In the genomic region with DNA sequence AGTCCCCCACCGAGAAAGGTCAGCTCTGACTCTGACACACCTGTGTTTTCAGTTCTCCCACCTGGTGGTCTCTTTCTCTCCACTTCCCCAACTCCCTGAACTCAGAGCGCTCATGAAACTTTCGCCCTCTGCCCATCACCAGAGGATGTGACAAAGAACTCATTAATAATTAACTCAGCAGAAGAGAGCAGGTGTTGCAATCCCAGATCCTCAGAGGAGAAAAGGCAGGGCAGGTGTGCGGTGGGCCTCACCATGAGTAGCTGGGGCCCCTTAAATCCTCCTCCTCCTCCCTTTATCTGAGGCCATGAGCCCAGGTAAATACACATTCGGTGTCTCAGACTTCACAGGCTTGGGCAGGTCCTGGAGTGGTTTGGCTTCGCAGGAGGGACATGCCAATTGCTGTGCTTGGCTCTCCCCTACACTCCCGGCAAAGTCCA, we compare ENCODE assay signal across 1 cellular context.
TF ChIP-seq lines count a peak whose summit lies in the region.

No MANE protein-coding gene starts in this region.

TF ChIP-seq in SK-N-SH, 30 proteins besides CTCF, POLR2A, EP300 and RAD21:
- TF ChIP-seq, protein P1, sequence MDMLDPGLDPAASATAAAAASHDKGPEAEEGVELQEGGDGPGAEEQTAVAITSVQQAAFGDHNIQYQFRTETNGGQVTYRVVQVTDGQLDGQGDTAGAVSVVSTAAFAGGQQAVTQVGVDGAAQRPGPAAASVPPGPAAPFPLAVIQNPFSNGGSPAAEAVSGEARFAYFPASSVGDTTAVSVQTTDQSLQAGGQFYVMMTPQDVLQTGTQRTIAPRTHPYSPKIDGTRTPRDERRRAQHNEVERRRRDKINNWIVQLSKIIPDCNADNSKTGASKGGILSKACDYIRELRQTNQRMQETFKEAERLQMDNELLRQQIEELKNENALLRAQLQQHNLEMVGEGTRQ (IDR thresholded peaks at IDR 0.05; ENCODE audit: borderline replicate concordance, low read depth, low read length), result no peak
- TF ChIP-seq JUND (IDR thresholded peaks at IDR 0.05) (no peak), RFX5 (IDR thresholded peaks at IDR 0.05; ENCODE audit: low read length) (no peak), GATA2 (CRISPR knock-in tag; IDR thresholded peaks at IDR 0.05) (no peak), SIN3A (IDR thresholded peaks at IDR 0.05; ENCODE audit: borderline replicate concordance, low read depth, low read length) (no peak), FOXJ3 (CRISPR knock-in tag; IDR thresholded peaks at IDR 0.05) (no peak), RXRA (IDR thresholded peaks at IDR 0.05; ENCODE audit: borderline replicate concordance, low read depth) (no peak), YY1 (IDR thresholded peaks at IDR 0.05; ENCODE audit: low read depth) (no peak), CHD2 (IDR thresholded peaks at IDR 0.05; ENCODE audit: low read length, partially characterized antibody) (no peak), GABPA (IDR thresholded peaks at IDR 0.05; ENCODE audit: low read depth) (no peak), POLR2AphosphoS5 (IDR thresholded peaks at IDR 0.05; ENCODE audit: low read depth, low read length) (no peak), TCF12 (IDR thresholded peaks at IDR 0.05) (no peak)
- TF ChIP-seq, protein P2, sequence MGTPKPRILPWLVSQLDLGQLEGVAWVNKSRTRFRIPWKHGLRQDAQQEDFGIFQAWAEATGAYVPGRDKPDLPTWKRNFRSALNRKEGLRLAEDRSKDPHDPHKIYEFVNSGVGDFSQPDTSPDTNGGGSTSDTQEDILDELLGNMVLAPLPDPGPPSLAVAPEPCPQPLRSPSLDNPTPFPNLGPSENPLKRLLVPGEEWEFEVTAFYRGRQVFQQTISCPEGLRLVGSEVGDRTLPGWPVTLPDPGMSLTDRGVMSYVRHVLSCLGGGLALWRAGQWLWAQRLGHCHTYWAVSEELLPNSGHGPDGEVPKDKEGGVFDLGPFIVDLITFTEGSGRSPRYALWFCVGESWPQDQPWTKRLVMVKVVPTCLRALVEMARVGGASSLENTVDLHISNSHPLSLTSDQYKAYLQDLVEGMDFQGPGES (IDR thresholded peaks at IDR 0.05; ENCODE audit: low read depth, low read length), result no peak
